10 cellular contexts compared by ENCODE assay signal in genomic region chr22:45971389-45972028, GRCh38. TPM values are rescaled to one million over a fixed set of nuclear protein-coding genes. Genes with fewer than 3 reads are reported as not detected.
A peak's percentile ranks its signal among the peaks of the same experiment; 100 is the strongest.
DNase-seq lines count a peak whose midpoint lies in the region; ATAC-seq and TF ChIP-seq lines count a peak whose summit lies in the region.
"Had no signal": no experiment of that assay in that cellular context is flagged by ENCODE, and none has a peak within 500 bp of the region (broad histone marks: within the 10 kb centered on the region; RNA-seq: fewer than 3 reads in every experiment).

No MANE protein-coding gene starts in this region.

- no peaks in the 10 kb centered on the region for H3K79me2 ChIP-seq in hepatocyte

- no peak overlapping the region for H2AFZ ChIP-seq in hepatocyte

- no peak for ATAC-seq in T-cell (replicated peaks in 1 of 4)

- POLR2A ChIA-PET in Caco-2 (lab: Charles Lee) (no interaction called here), T-cell (lab: Charles Lee) (no interaction called here)

- peak overlapping the region; percentile 89 for H3K4me2 ChIP-seq in hepatocyte

- DNase-seq in Caco-2: no peak
- peak; percentile 51 for DNase-seq in adipocyte (ENCODE audit: low read depth)
- DNase-seq in hepatocyte (ENCODE audit: low spot score): no peak
- no peak for DNase-seq in retinal pigment epithelial cell (ENCODE audit: low read depth)
- no peak for DNase-seq in germinal center (ENCODE audit: low spot score)
- DNase-seq in nucleus accumbens (lab: John Stamatoyannopoulos, UW): no peak
- DNase-seq in T-cell: no peak
- DNase-seq in NCI-H1105 treated with DMSO at 0.1 percent for 48 hours (lab: John Stamatoyannopoulos, UW): no peak
- DNase-seq: stimulated activated CD4-positive, alpha-beta T cell treated with anti-CD3 and anti-CD28 coated beads, Interleukin-12 subunit alpha, Interleukin-12 subunit beta, amount 100 ng/mL, for 4 hours had no signal

- H3K27me3 ChIP-seq in Caco-2 (replicated peaks; ENCODE audit: control insufficient read depth, insufficient read depth, low read length): peaks cover 1% of the 10 kb centered on the region; the same call in 1 of the 2 replicates
- peaks cover 61% of the 10 kb centered on the region for H3K27me3 ChIP-seq in adipocyte (replicated peaks; ENCODE audit: control insufficient read depth, insufficient read depth, low read length)
- H3K27me3 ChIP-seq in hepatocyte: peaks cover 62% of the 10 kb centered on the region

- H3K9me3 ChIP-seq in Caco-2 (no peaks in the 10 kb centered on the region), adipocyte (ENCODE audit: control insufficient read depth, low read length) (no peaks in the 10 kb centered on the region), hepatocyte (ENCODE audit: low read depth) (no peaks in the 10 kb centered on the region)

- no peaks in the 10 kb centered on the region for H3K9me2 ChIP-seq in hepatocyte (replicated peaks; ENCODE audit: insufficient read depth)

- intact Hi-C loops in Caco-2 (cut with micrococcal nuclease; ENCODE audit: unreplicated experiment): no loop called here

- H3K9ac ChIP-seq in adipocyte (ENCODE audit: low read length): no peak overlapping the region

- TF ChIP-seq CTCF in Caco-2 (IDR thresholded peaks at IDR 0.05; ENCODE audit: insufficient read depth in 1 of 2, low read depth in 1 of 2, low read length in 1 of 2, severe bottlenecking in 1 of 2, unreplicated experiment in 1 of 2): no peak
- no peak for TF ChIP-seq CTCF in hepatocyte (IDR thresholded peaks at IDR 0.05; ENCODE audit: poor library complexity)
- no peak for TF ChIP-seq CTCF in retinal pigment epithelial cell (conservative IDR thresholded peaks at IDR 0.05; ENCODE audit: low read depth, low read length)

- CTCF ChIA-PET in Caco-2 (lab: Charles Lee) (interaction anchor here (0.6 kb wide), 1 partner anchor 1326 kb away, joined by 4 read pairs; no protein-coding TSS in a partner anchor), T-cell (lab: Charles Lee) (no interaction called here)

- H3K36me3 ChIP-seq in Caco-2 (ENCODE audit: control insufficient read depth, insufficient read depth, low read length) (no peaks in the 10 kb centered on the region), adipocyte (ENCODE audit: control insufficient read depth, insufficient read depth, low read length, severe bottlenecking) (no peaks in the 10 kb centered on the region), hepatocyte (replicated peaks; ENCODE audit: insufficient read depth, low read depth) (no peaks in the 10 kb centered on the region)

- H3K36me3 Mint-ChIP-seq in Caco-2 (ENCODE audit: insufficient read depth, unreplicated experiment): peaks cover 6% of the 10 kb centered on the region
- no peaks in the 10 kb centered on the region for H3K36me3 Mint-ChIP-seq in T-cell

- BruUV-seq in Caco-2 (replicated peaks; lab: Mats Ljungman, UMichigan): no TSS peak

- peak overlapping the region; percentile 15; the same call in 1 of the 2 replicates for H3K4me3 ChIP-seq in Caco-2 (ENCODE audit: low read depth, low read length)
- peak overlapping the region; percentile 61 for H3K4me3 ChIP-seq in adipocyte (ENCODE audit: low read length)
- H3K4me3 ChIP-seq in hepatocyte: no peak overlapping the region
- H3K4me3 ChIP-seq in retinal pigment epithelial cell (ENCODE audit: low read length): peak overlapping the region; percentile 8

- no peaks in the 10 kb centered on the region for H3K4me1 Mint-ChIP-seq in Caco-2 (ENCODE audit: low read depth, unreplicated experiment)
- H3K4me1 Mint-ChIP-seq in T-cell: peaks cover 0 to 22% (median 6%) of the 10 kb centered on the region in 3 donors

- H3K27me3 Mint-ChIP-seq in Caco-2 (ENCODE audit: insufficient read depth, unreplicated experiment) (peaks cover 3% of the 10 kb centered on the region), T-cell (peaks cover 52 to 64% of the 10 kb centered on the region in 2 donors)

- no peaks in the 10 kb centered on the region for H4K20me1 ChIP-seq in hepatocyte (ENCODE audit: insufficient read depth, poor library complexity, severe bottlenecking)

- H3K4me3 Mint-ChIP-seq in Caco-2 (ENCODE audit: unreplicated experiment): peak overlapping the region; percentile 22
- H3K4me3 Mint-ChIP-seq in T-cell: no peak overlapping the region

- no peak overlapping the region for H3K27ac Mint-ChIP-seq in Caco-2 (ENCODE audit: unreplicated experiment)
- no peak overlapping the region for H3K27ac Mint-ChIP-seq in T-cell

- H3K4me1 ChIP-seq in Caco-2: peaks cover 18% of the 10 kb centered on the region
- H3K4me1 ChIP-seq in adipocyte (ENCODE audit: control insufficient read depth, insufficient read depth, low read length): peaks cover 6% of the 10 kb centered on the region
- H3K4me1 ChIP-seq in hepatocyte (ENCODE audit: insufficient read depth): peaks cover 15% of the 10 kb centered on the region

- H3K27ac ChIP-seq in hepatocyte: no peak overlapping the region

- H3K9me3 Mint-ChIP-seq in Caco-2 (ENCODE audit: unreplicated experiment) (no peaks in the 10 kb centered on the region), T-cell (no peaks in the 10 kb centered on the region)

- 6% methylated on average over 63 of the region's 69 CpGs for WGBS in hepatocyte (ENCODE audit: low lambda C conversion rate, missing lambda C conversion rate)

RNA-seq across cellular contexts. Expression of gene WNT7B, which starts 5.5 kb away (rescaled TPM):
- total RNA-seq in Caco-2 (2022) (0.57 and 0.77 TPM in 2 replicates), hepatocyte (2.4 and 2.9 TPM in 2 replicates), T-cell (under 1 TPM in 1 of 5 donors, not detected in 4; 0.15 TPM)
- 1.9 and 2.0 TPM in 2 replicates for polyA plus RNA-seq in hepatocyte
- total RNA-seq: T-helper 1 cell treated with Interleukin-12 subunit alpha and Interleukin-12 subunit beta and Interleukin-4 antibody, amounts not matched to agents 30 ng/mL and 1 ng/mL, for 36 hours had no signal
